25 cellular contexts compared by ENCODE assay signal in genomic region chr2:205483122-205483521, GRCh38.
"Had no signal": no experiment of that assay in that cellular context is flagged by ENCODE, and none has a peak within 500 bp of the region (broad histone marks: within the 10 kb centered on the region; RNA-seq: fewer than 3 reads in every experiment).

No MANE protein-coding gene starts in this region.

- H3K36me3 ChIP-seq: adrenal gland, ascending aorta, brain microvascular endothelial cell, lower lobe of right lung, neutrophil, pancreas, thyroid gland, WERI-Rb-1 had no signal

- H3K4me3 Mint-ChIP-seq: activated naive CD8-positive, alpha-beta T cell; dendritic cell treated with granulocyte-macrophage colony-stimulating factor and Interleukin-4, amounts not matched to agents 40 ng/mL and 50 ng/mL, for 4 days; naive thymus-derived CD4-positive, alpha-beta T cell; stimulated activated naive CD8-positive, alpha-beta T cell treated with anti-CD3 and anti-CD28 coated beads, Interleukin-15, Interleukin-2, amounts not matched to agents 100 ng/mL and 50 ng/mL, for 24 hours had no signal

- H3K4me3 ChIP-seq: adrenal gland, ascending aorta, lower lobe of right lung, mucosa of descending colon, pancreas, psoas muscle, thyroid gland had no signal

- H3K27me3 ChIP-seq: adrenal gland, ascending aorta, brain microvascular endothelial cell, neutrophil, pancreas, thyroid gland had no signal

- H3K27ac ChIP-seq: adrenal gland, ascending aorta, brain microvascular endothelial cell, lower lobe of right lung, neutrophil, pancreas, psoas muscle, thyroid gland, WERI-Rb-1 had no signal

- H3K9me3 Mint-ChIP-seq: dendritic cell treated with granulocyte-macrophage colony-stimulating factor and Interleukin-4, amounts not matched to agents 40 ng/mL and 50 ng/mL, for 4 days; stimulated activated naive CD8-positive, alpha-beta T cell treated with anti-CD3 and anti-CD28 coated beads, Interleukin-15, Interleukin-2, amounts not matched to agents 100 ng/mL and 50 ng/mL, for 24 hours had no signal

- H3K4me1 ChIP-seq: adrenal gland, ascending aorta, lower lobe of right lung, pancreas, psoas muscle, thyroid gland had no signal

- H3K9me3 ChIP-seq: adrenal gland, ascending aorta, lower lobe of right lung, mucosa of descending colon, neutrophil, pancreas, psoas muscle, thyroid gland had no signal

- ATAC-seq: left lobe of liver; lower lobe of right lung; mucosa of descending colon; naive thymus-derived CD4-positive, alpha-beta T cell; pancreas; psoas muscle had no signal

- H3K36me3 Mint-ChIP-seq: activated naive CD8-positive, alpha-beta T cell; naive thymus-derived CD4-positive, alpha-beta T cell had no signal

- H3K27me3 Mint-ChIP-seq: activated naive CD8-positive, alpha-beta T cell; dendritic cell treated with granulocyte-macrophage colony-stimulating factor and Interleukin-4, amounts not matched to agents 40 ng/mL and 50 ng/mL, for 4 days; stimulated activated naive CD8-positive, alpha-beta T cell treated with anti-CD3 and anti-CD28 coated beads, Interleukin-15, Interleukin-2, amounts not matched to agents 100 ng/mL and 50 ng/mL, for 24 hours had no signal

- H3K27ac Mint-ChIP-seq: activated naive CD8-positive, alpha-beta T cell; dendritic cell treated with granulocyte-macrophage colony-stimulating factor and Interleukin-4, amounts not matched to agents 40 ng/mL and 50 ng/mL, for 4 days; stimulated activated naive CD8-positive, alpha-beta T cell treated with anti-CD3 and anti-CD28 coated beads, Interleukin-15, Interleukin-2, amounts not matched to agents 100 ng/mL and 50 ng/mL, for 24 hours had no signal

- DNase-seq: activated CD4-positive, alpha-beta T cell treated with anti-CD3 and anti-CD28 coated beads for 1 hour; activated T-cell treated with anti-CD3 and anti-CD28 coated beads, Interleukin-2, amount 50 U/mL, for 1 hour; adrenal gland; brain microvascular endothelial cell; caudate nucleus; effector CD4-positive, alpha-beta T cell; foreskin melanocyte; hypothalamus; islet precursor cell; lower lobe of right lung; mucosa of descending colon; naive thymus-derived CD4-positive, alpha-beta T cell; pancreas; psoas muscle; stimulated activated CD4-positive, alpha-beta T cell treated with anti-CD3 and anti-CD28 coated beads, Interleukin-1b, Interleukin-23, amount 100 ng/mL, for 48 hours; substantia nigra; T-helper 1 cell; thyroid gland; WERI-Rb-1 had no signal
